Comparison of ENCODE assay signal across 9 cellular contexts in the genomic region with DNA sequence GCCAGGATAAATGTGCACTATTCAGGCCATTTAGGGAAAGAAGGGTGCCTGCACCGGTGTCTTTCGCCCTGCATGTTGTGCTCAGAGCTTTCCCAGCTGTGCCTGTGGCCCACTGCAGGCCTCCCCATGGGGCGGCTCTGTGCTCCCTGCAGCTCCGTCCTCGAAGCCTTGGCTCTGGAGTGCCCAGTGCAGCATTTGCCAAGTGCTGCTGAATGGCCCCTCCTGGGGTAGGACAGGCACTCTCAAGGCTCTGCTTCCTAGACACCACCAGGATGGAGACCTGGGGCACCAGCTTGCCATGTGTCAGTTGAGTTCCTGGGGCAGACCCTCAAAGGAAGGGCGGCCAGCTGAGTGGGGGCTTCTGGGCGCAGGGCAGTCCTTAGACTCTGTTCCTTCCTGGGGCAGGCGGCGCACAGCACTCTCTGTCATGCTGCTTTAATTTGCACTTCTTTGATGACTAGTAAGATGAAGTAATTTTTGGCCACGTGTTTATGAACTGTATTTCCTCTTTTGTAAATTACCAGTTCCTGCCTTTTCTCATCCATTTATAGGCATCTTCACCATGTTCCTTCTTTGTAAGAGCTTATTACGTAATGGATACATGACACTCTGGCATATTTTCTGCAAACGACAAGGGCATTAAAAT. TPM values are rescaled to one million over a fixed set of nuclear protein-coding genes. Genes with fewer than 3 reads are reported as not detected.
DNase-seq lines count a peak whose midpoint lies in the region; ATAC-seq and TF ChIP-seq lines count a peak whose summit lies in the region.
"Had no signal": no experiment of that assay in that cellular context is flagged by ENCODE, and none has a peak within 500 bp of the region (broad histone marks: within the 10 kb centered on the region; RNA-seq: fewer than 3 reads in every experiment).

No MANE protein-coding gene starts in this region.

- H2AFZ ChIP-seq in GM23248 (no peak overlapping the region), osteoblast (ENCODE audit: low read length) (no peak overlapping the region)

- peak overlapping the region; percentile 70 for H3K27ac ChIP-seq in GM23248
- H3K27ac ChIP-seq in osteoblast (ENCODE audit: low read depth, low read length): peak overlapping the region; percentile 26

- no peaks in the 10 kb centered on the region for H3K27me3 Mint-ChIP-seq in chondrocyte (ENCODE audit: low read depth)

- no peaks in the 10 kb centered on the region for H4K20me1 ChIP-seq in GM23248 (ENCODE audit: insufficient read depth)
- H4K20me1 ChIP-seq in osteoblast (ENCODE audit: insufficient read depth, low read length): no peaks in the 10 kb centered on the region

- H3K4me1 Mint-ChIP-seq in chondrocyte (ENCODE audit: low read depth): peaks cover 28% of the 10 kb centered on the region

- H3K36me3 ChIP-seq in GM23248 (ENCODE audit: low read depth): no peaks in the 10 kb centered on the region
- H3K36me3 ChIP-seq in osteoblast (ENCODE audit: insufficient read depth, low read length): no peaks in the 10 kb centered on the region
- no peaks in the 10 kb centered on the region for H3K36me3 ChIP-seq in MG63
- H3K36me3 ChIP-seq: adrenal gland had no signal

- no peak overlapping the region for H3K27ac Mint-ChIP-seq in chondrocyte (ENCODE audit: unreplicated experiment)

- no peaks in the 10 kb centered on the region for H3K27me3 ChIP-seq in GM23248 (replicated peaks; ENCODE audit: insufficient read depth)
- no peaks in the 10 kb centered on the region for H3K27me3 ChIP-seq in osteoblast (ENCODE audit: insufficient read depth, low read length)
- no peaks in the 10 kb centered on the region for H3K27me3 ChIP-seq in MG63
- H3K27me3 ChIP-seq: adrenal gland had no signal

- peaks cover 38% of the 10 kb centered on the region for H3K4me1 ChIP-seq in GM23248 (ENCODE audit: insufficient read depth)
- peaks cover 24% of the 10 kb centered on the region for H3K4me1 ChIP-seq in osteoblast (ENCODE audit: insufficient read depth, low read length)
- H3K4me1 ChIP-seq: adrenal gland had no signal

- no peaks in the 10 kb centered on the region for H3K9me3 ChIP-seq in GM23248 (ENCODE audit: low read depth)
- H3K9me3 ChIP-seq in osteoblast (ENCODE audit: low read depth, low read length): no peaks in the 10 kb centered on the region
- H3K9me3 ChIP-seq in MG63: no peaks in the 10 kb centered on the region
- H3K9me3 ChIP-seq: adrenal gland had no signal

- in situ Hi-C loops in GM23248 (cut with MboI): no loop called here

- H3K4me3 Mint-ChIP-seq in chondrocyte (ENCODE audit: unreplicated experiment): no peak overlapping the region

- peak overlapping the region; percentile 39 for H3K9ac ChIP-seq in GM23248

- DNase-seq in GM23248 (peak; percentile 93), SIG-M5 treated with dmso at 0.1 percent for 504 hours (lab: John Stamatoyannopoulos, UW; ENCODE audit: unreplicated experiment) (peak; percentile 99), chondrocyte (ENCODE audit: low spot score) (peak; percentile 80), osteoblast (ENCODE audit: insufficient read length, low spot score, missing footprints) (peak; percentile 82), MG63 (no peak), NCI-H2081 (lab: John Stamatoyannopoulos, UW) (no peak), cerebellum (ENCODE audit: low spot score) (no peak)
- DNase-seq: adrenal gland had no signal

- H3K4me3 ChIP-seq in GM23248: no peak overlapping the region
- no peak overlapping the region for H3K4me3 ChIP-seq in osteoblast (ENCODE audit: insufficient read depth, low read length)
- H3K4me3 ChIP-seq in MG63: no peak overlapping the region
- H3K4me3 ChIP-seq: adrenal gland had no signal

- peak overlapping the region; percentile 29 for H3K4me2 ChIP-seq in GM23248 (ENCODE audit: unreplicated experiment)
- no peak overlapping the region for H3K4me2 ChIP-seq in osteoblast (ENCODE audit: insufficient read depth, low read length)

- H3K9me3 Mint-ChIP-seq in chondrocyte (ENCODE audit: low read depth): no peaks in the 10 kb centered on the region

- no peak for ATAC-seq in GM21390 (IDR thresholded peaks at IDR 0.05; ENCODE audit: unreplicated experiment)

- no peaks in the 10 kb centered on the region for H3K9me2 ChIP-seq in GM23248 (ENCODE audit: insufficient read depth)

- peaks cover 10% of the 10 kb centered on the region; the same call in 1 of the 2 replicates for H3K79me2 ChIP-seq in GM23248 (ENCODE audit: insufficient read depth)
- no peaks in the 10 kb centered on the region for H3K79me2 ChIP-seq in osteoblast (ENCODE audit: insufficient read depth, low read length)

- H3F3A ChIP-seq in GM23248 (ENCODE audit: insufficient read depth): peaks cover 13% of the 10 kb centered on the region

- no peaks in the 10 kb centered on the region for H3K36me3 Mint-ChIP-seq in chondrocyte (ENCODE audit: low read depth)

- WGBS in GM23248 (ENCODE audit: low coverage in 1 of 2, low lambda C conversion rate in 2 of 2, missing lambda C conversion rate in 2 of 2), 2 experiments: 10 to 12% methylated on average over 12 of the region's 12 CpGs

- TF ChIP-seq CTCF in chondrocyte (IDR thresholded peaks at IDR 0.05) (no peak), osteoblast (IDR thresholded peaks at IDR 0.05; ENCODE audit: extremely low read depth, low read depth, low read length) (no peak)

RNA-seq across cellular contexts. Expression of a gene that starts 32.1 kb away (rescaled TPM):
- total RNA-seq in GM23248 (2014; rRNA removed; shearing (Covaris generic)): 16.5 and 22.5 TPM in 2 replicates
- 13.6 and 14.3 TPM in 2 replicates for polyA plus RNA-seq in GM23248 (2016; fragmentation: Nextera tagmentation; extraction: Ambion mirVana)
- 4.9 to 5.3 TPM (median 5.0 TPM) in 3 replicates for total RNA-seq in chondrocyte
- total RNA-seq in osteoblast: 4.0 and 5.6 TPM in 2 replicates
- total RNA-seq in MG63 (2014; rRNA removed; shearing (Covaris generic); ENCODE audit: low replicate concordance): 10.3 and 25.2 TPM in 2 replicates
- total RNA-seq in cerebellum: 4.9 TPM

RNA-seq across cellular contexts. Expression of a gene that starts 32.1 kb away (rescaled TPM):
- total RNA-seq in GM23248 (2014; rRNA removed; shearing (Covaris generic)): 11.9 and 14.2 TPM in 2 replicates
- polyA plus RNA-seq in GM23248 (2016; fragmentation: Nextera tagmentation; extraction: Ambion mirVana): 22.8 and 23.8 TPM in 2 replicates
- total RNA-seq in chondrocyte (15.6 to 24.5 TPM (median 18.2 TPM) in 3 replicates), osteoblast (10.3 and 11.9 TPM in 2 replicates), cerebellum (17.5 TPM)
- total RNA-seq in MG63 (2014; rRNA removed; shearing (Covaris generic); ENCODE audit: low replicate concordance): 3.7 and 7.2 TPM in 2 replicates

RNA-seq across cellular contexts. Expression of a gene that starts 54.8 kb away (rescaled TPM):
- total RNA-seq in GM23248 (2014; rRNA removed; shearing (Covaris generic)): 423 and 490 TPM in 2 replicates
- 508 and 537 TPM in 2 replicates for polyA plus RNA-seq in GM23248 (2016; fragmentation: Nextera tagmentation; extraction: Ambion mirVana)
- total RNA-seq in chondrocyte (66.6 to 186 TPM (median 177 TPM) in 3 replicates), osteoblast (220 and 288 TPM in 2 replicates), cerebellum (39.5 TPM)
- total RNA-seq in MG63 (2014; rRNA removed; shearing (Covaris generic); ENCODE audit: low replicate concordance): 178 and 263 TPM in 2 replicates

RNA-seq across cellular contexts. Expression of a gene that starts 54.9 kb away (rescaled TPM):
- total RNA-seq in GM23248 (2014; rRNA removed; shearing (Covaris generic)): 20.1 and 38.4 TPM in 2 replicates
- 24.8 and 25.7 TPM in 2 replicates for polyA plus RNA-seq in GM23248 (2016; fragmentation: Nextera tagmentation; extraction: Ambion mirVana)
- 12.5 to 15.8 TPM (median 14.1 TPM) in 3 replicates for total RNA-seq in chondrocyte
- 19.5 and 21.5 TPM in 2 replicates for total RNA-seq in osteoblast
- 52.7 and 61.8 TPM in 2 replicates for total RNA-seq in MG63 (2014; rRNA removed; shearing (Covaris generic); ENCODE audit: low replicate concordance)
- 9.5 TPM for total RNA-seq in cerebellum

Comparison
In these comparisons a context has a peak if more than half of its experiments do, and no peak if none do; other contexts are left out.
1. DNase-seq: peak in GM23248 (single experiment), SIG-M5 treated with dmso at 0.1 percent for 504 hours (single experiment), chondrocyte (single experiment) and osteoblast (single experiment); none in MG63 (single experiment), NCI-H2081 (0 of 2) and cerebellum (single experiment).